In the genomic region with DNA sequence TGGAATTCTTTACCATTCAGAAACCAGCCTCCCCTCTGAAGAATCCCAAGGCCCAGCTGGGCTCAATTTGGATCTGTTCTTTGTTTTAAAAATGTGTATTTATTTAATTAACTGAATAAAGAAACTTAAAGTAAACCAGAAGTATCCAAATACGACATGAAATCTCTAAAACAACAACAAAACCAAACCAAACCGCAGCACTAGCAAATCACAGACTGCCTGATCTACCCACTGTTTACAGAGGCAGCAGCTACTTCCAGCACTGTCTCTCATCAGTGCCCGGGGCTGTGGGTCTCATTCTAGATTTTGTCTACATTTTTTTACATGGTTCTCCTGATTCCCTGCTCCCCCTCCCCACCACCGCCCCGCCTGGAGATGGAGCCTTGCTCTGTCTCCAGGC, we compare ENCODE assay signal across 10 cellular contexts. TPM values are rescaled to one million over a fixed set of nuclear protein-coding genes. Genes with fewer than 3 reads are reported as not detected.
DNase-seq lines count a peak whose midpoint lies in the region; ATAC-seq and TF ChIP-seq lines count a peak whose summit lies in the region.
"Had no signal": no experiment of that assay in that cellular context is flagged by ENCODE, and none has a peak within 500 bp of the region (broad histone marks: within the 10 kb centered on the region; RNA-seq: fewer than 3 reads in every experiment).

No MANE protein-coding gene starts in this region.

- no peaks in the 10 kb centered on the region for H3K9me3 Mint-ChIP-seq in activated naive CD8-positive, alpha-beta T cell (ENCODE audit: low read depth)
- no peaks in the 10 kb centered on the region for H3K9me3 Mint-ChIP-seq in activated naive CD8-positive, alpha-beta T cell treated with anti-CD3 and anti-CD28 coated beads, Interleukin-2, amount 50 U/mL, for 24 hours
- no peaks in the 10 kb centered on the region for H3K9me3 Mint-ChIP-seq in memory B cell

- H3K27ac Mint-ChIP-seq in activated naive CD8-positive, alpha-beta T cell, result no peak overlapping the region
- H3K27ac Mint-ChIP-seq in activated naive CD8-positive, alpha-beta T cell treated with anti-CD3 and anti-CD28 coated beads, Interleukin-2, amount 50 U/mL, for 24 hours, result no peak overlapping the region
- H3K27ac Mint-ChIP-seq in memory B cell, result no peak overlapping the region

- H3K4me2 ChIP-seq in mammary epithelial cell (ENCODE audit: insufficient read depth, low read depth, low read length), result peak overlapping the region; percentile 72

- TF ChIP-seq CTCF in mammary epithelial cell (conservative IDR thresholded peaks at IDR 0.05 in 1 of 2, IDR thresholded peaks at IDR 0.05 in 1 of 2; ENCODE audit: extremely low read depth in 1 of 2, insufficient read depth in 1 of 2, low read depth in 1 of 2, low read length in 2 of 2) (no peak), upper lobe of left lung (IDR thresholded peaks at IDR 0.05) (no peak)

- H3K36me3 ChIP-seq in mammary epithelial cell (ENCODE audit: insufficient read depth, low read length) (peaks cover 11% of the 10 kb centered on the region), upper lobe of left lung (no peaks in the 10 kb centered on the region)

- H3K27me3 Mint-ChIP-seq in activated naive CD8-positive, alpha-beta T cell, result no peaks in the 10 kb centered on the region
- H3K27me3 Mint-ChIP-seq in activated naive CD8-positive, alpha-beta T cell treated with anti-CD3 and anti-CD28 coated beads, Interleukin-2, amount 50 U/mL, for 24 hours, result no peaks in the 10 kb centered on the region
- no peaks in the 10 kb centered on the region for H3K27me3 Mint-ChIP-seq in memory B cell

- H3K4me1 ChIP-seq in mammary epithelial cell (ENCODE audit: insufficient read depth, low read length) (peaks cover 54% of the 10 kb centered on the region), upper lobe of left lung (peaks cover 27 to 57% (median 45%) of the 10 kb centered on the region in 4 donors)

- H3K36me3 Mint-ChIP-seq in activated naive CD8-positive, alpha-beta T cell, result no peaks in the 10 kb centered on the region
- H3K36me3 Mint-ChIP-seq in activated naive CD8-positive, alpha-beta T cell treated with anti-CD3 and anti-CD28 coated beads, Interleukin-2, amount 50 U/mL, for 24 hours (ENCODE audit: low read depth), result no peaks in the 10 kb centered on the region
- H3K36me3 Mint-ChIP-seq in memory B cell, result peaks cover 2% of the 10 kb centered on the region

- H3K27ac ChIP-seq in mammary epithelial cell (ENCODE audit: insufficient read depth, low read depth, low read length) (peak overlapping the region; percentile 28), upper lobe of left lung (peak overlapping the region; percentile 57 to 84 (median 76))

- no peak for TF ChIP-seq EP300 in upper lobe of left lung (IDR thresholded peaks at IDR 0.05)

- H3K9ac ChIP-seq in mammary epithelial cell (ENCODE audit: insufficient read depth, low read length), result peak overlapping the region; percentile 75

- intact Hi-C loops in mammary epithelial cell (cut with micrococcal nuclease), result no loop called here

- no peak for DNase-seq in activated naive CD8-positive, alpha-beta T cell treated with anti-CD3 and anti-CD28 coated beads, Interleukin-2, amount 50 U/mL, for 24 hours
- DNase-seq in mammary epithelial cell (no peak), memory B cell (ENCODE audit: low spot score in 2 of 2) (no peak), upper lobe of left lung (no peak), NCI-H1417 (lab: John Stamatoyannopoulos, UW) (no peak), NCI-H748 treated with DMSO at 0.1 percent for 48 hours (lab: John Stamatoyannopoulos, UW) (no peak)
- DNase-seq in activated CD8-positive, alpha-beta memory T cell treated with anti-CD3 and anti-CD28 coated beads for 24 hours, result no peak
- DNase-seq: stimulated activated CD4-positive, alpha-beta T cell treated with anti-CD3 and anti-CD28 coated beads, Interleukin-1b, Interleukin-23, amount 100 ng/mL, for 48 hours had no signal

- CTCF ChIA-PET in mammary epithelial cell (lab: Charles Lee; ENCODE audit: low non-redundant PET), result no interaction called here

- H3K4me1 Mint-ChIP-seq in activated naive CD8-positive, alpha-beta T cell (ENCODE audit: low read depth), result peaks cover 52% of the 10 kb centered on the region
- H3K4me1 Mint-ChIP-seq in activated naive CD8-positive, alpha-beta T cell treated with anti-CD3 and anti-CD28 coated beads, Interleukin-2, amount 50 U/mL, for 24 hours, result peaks cover 38% of the 10 kb centered on the region
- H3K4me1 Mint-ChIP-seq in memory B cell, result peaks cover 28% of the 10 kb centered on the region

- TF ChIP-seq POLR2A in upper lobe of left lung (IDR thresholded peaks at IDR 0.05), result no peak

- peaks cover 32% of the 10 kb centered on the region for H4K20me1 ChIP-seq in mammary epithelial cell (ENCODE audit: insufficient read depth, low read length)

- peaks cover 86% of the 10 kb centered on the region for H3K79me2 ChIP-seq in mammary epithelial cell (ENCODE audit: insufficient read depth, low read length)

- H3K4me3 ChIP-seq in mammary epithelial cell (replicated peaks in 1 of 3; ENCODE audit: insufficient read depth in 1 of 3, low read depth in 2 of 3, low read length in 3 of 3), result peak overlapping the region; percentile 66 to 81 (median 77)
- H3K4me3 ChIP-seq in upper lobe of left lung, result peak overlapping the region in 2 of 4 donors; percentile 90 to 95
- H3K4me3 ChIP-seq: K562 had no signal

- no TSS peak for BruUV-seq in mammary epithelial cell (replicated peaks; lab: Mats Ljungman, UMichigan)

- peak overlapping the region; percentile 93 for H3K4me3 Mint-ChIP-seq in activated naive CD8-positive, alpha-beta T cell
- no peak overlapping the region for H3K4me3 Mint-ChIP-seq in activated naive CD8-positive, alpha-beta T cell treated with anti-CD3 and anti-CD28 coated beads, Interleukin-2, amount 50 U/mL, for 24 hours
- H3K4me3 Mint-ChIP-seq in memory B cell, result peak overlapping the region; percentile 44

- no peaks in the 10 kb centered on the region for H3K27me3 ChIP-seq in mammary epithelial cell (ENCODE audit: insufficient read depth, low read length)
- H3K27me3 ChIP-seq in upper lobe of left lung, result no peaks in the 10 kb centered on the region

- no peak for ATAC-seq in activated naive CD8-positive, alpha-beta T cell treated with anti-CD3 and anti-CD28 coated beads, Interleukin-2, amount 50 U/mL, for 24 hours
- no peak for ATAC-seq in memory B cell (ENCODE audit: low read depth)
- no peak for ATAC-seq in upper lobe of left lung (ENCODE audit: low FRiP score in 2 of 2)

- H3K9me3 ChIP-seq in mammary epithelial cell (replicated peaks; ENCODE audit: insufficient read depth, low read length) (no peaks in the 10 kb centered on the region), upper lobe of left lung (no peaks in the 10 kb centered on the region)

- in situ Hi-C loops in mammary epithelial cell (cut with MboI; ENCODE audit: low sequenced_read_pairs in 2 of 2), result no loop called here

- H2AFZ ChIP-seq in mammary epithelial cell (ENCODE audit: low read depth, low read length), result no peak overlapping the region

- WGBS in mammary epithelial cell (ENCODE audit: low coverage, missing lambda C conversion rate), result 54% methylated on average over 3 of the region's 5 CpGs
- 61% methylated on average over 5 of the region's 5 CpGs for WGBS in upper lobe of left lung, 2 donors

- dilution Hi-C loops in mammary epithelial cell (cut with HindIII; ENCODE audit: low sequenced_read_pairs), result no loop called here

RNA-seq across cellular contexts. Expression of gene FLNB, which starts 2.3 kb away (rescaled TPM):
- total RNA-seq in mammary epithelial cell (1,000 to 10,000 TPM in 1 of 2 donors, 100 to 1,000 TPM in 1; 930 to 1,038 TPM), upper lobe of left lung (100 to 1,000 TPM; 101 to 193 (median 127) TPM)
- polyA plus RNA-seq in mammary epithelial cell, result 415 TPM
- polyA minus RNA-seq in mammary epithelial cell, result 1,694 TPM

Comparison
In these comparisons a context has a peak if more than half of its experiments do, and no peak if none do; other contexts are left out.
1. RNA of gene FLNB, which starts 2.3 kb away (total RNA-seq): 930 to 1,038 TPM in mammary epithelial cell; 101 to 193 TPM in upper lobe of left lung; every median in the first group is over 4 times any median in the second.